In the genomic region with DNA sequence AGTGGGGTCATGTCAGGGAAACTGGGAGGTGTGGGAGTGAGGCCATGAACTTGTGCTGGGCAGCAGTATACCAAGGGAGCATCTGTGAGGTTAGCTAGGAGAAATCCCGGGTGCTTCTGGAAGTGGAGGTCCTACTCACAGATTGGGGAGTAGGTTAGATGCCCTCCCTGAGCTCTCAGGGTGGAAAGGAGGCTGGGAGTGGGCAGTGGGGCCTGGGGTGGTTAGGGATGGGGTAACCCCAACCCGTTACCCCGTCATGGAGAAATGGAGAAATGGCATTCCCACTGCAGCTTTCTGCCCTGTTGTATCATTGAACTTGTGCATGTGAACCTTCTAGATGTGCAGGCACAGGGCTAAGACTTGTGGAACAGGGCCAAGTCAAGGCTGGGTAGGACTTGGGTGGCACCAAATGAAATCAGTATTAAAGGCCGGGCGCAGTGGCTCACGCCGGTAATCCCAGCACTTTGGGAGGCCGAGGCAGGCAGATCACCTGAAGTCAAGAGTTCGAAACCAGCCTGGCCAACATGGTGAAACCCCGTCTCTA, we compare ENCODE assay signal across 18 cellular contexts. TPM values are rescaled to one million over a fixed set of nuclear protein-coding genes. Genes with fewer than 3 reads are reported as not detected.
DNase-seq lines count a peak whose midpoint lies in the region; ATAC-seq and TF ChIP-seq lines count a peak whose summit lies in the region.
"Had no signal": no experiment of that assay in that cellular context is flagged by ENCODE, and none has a peak within 500 bp of the region (broad histone marks: within the 10 kb centered on the region; RNA-seq: fewer than 3 reads in every experiment).

No MANE protein-coding gene starts in this region.

- no peaks in the 10 kb centered on the region for H3K9me3 ChIP-seq in endodermal cell (ENCODE audit: control insufficient read depth, low read length)
- H3K9me3 ChIP-seq: BLaER1, Caco-2 had no signal

- no peak overlapping the region for H3K27ac Mint-ChIP-seq in endodermal cell
- H3K27ac Mint-ChIP-seq: B cell; CD8-positive, alpha-beta T cell had no signal

- peaks cover 9% of the 10 kb centered on the region for H3K27me3 Mint-ChIP-seq in endodermal cell (ENCODE audit: insufficient read depth)
- H3K27me3 Mint-ChIP-seq: B cell had no signal

- peak; percentile 26 for DNase-seq in activated CD8-positive, alpha-beta memory T cell treated with anti-CD3 and anti-CD28 coated beads for 24 hours
- no peak for DNase-seq in activated CD8-positive, alpha-beta memory T cell treated with anti-CD3 and anti-CD28 coated beads, Interleukin-2, amount 50 U/mL, for 4 hours
- DNase-seq in endodermal cell (peak; percentile 21), ureter (ENCODE audit: low spot score) (peak; percentile 10), occipital lobe (lab: John Stamatoyannopoulos, UW) (no peak)
- DNase-seq: Caco-2; CD4-positive, CD25-positive, alpha-beta regulatory T cell; CD8-positive, alpha-beta T cell; DMS153; DND-41; GM23248; H7; HCEC 1CT had no signal

- H3K9ac ChIP-seq in endodermal cell (ENCODE audit: extremely low read depth, low read length, poor library complexity, severe bottlenecking), result no peak overlapping the region
- H3K9ac ChIP-seq: BLaER1, GM23248 had no signal

- no peak for TF ChIP-seq CTCF in endodermal cell (conservative IDR thresholded peaks at IDR 0.05)

- H3K4me1 ChIP-seq in endodermal cell (ENCODE audit: control insufficient read depth, insufficient read depth, low read length), result no peaks in the 10 kb centered on the region
- H3K4me1 ChIP-seq: BLaER1, Caco-2 had no signal

- no peak overlapping the region for H3K27ac ChIP-seq in endodermal cell (ENCODE audit: low read depth, low read length)
- H3K27ac ChIP-seq: 22Rv1, BLaER1, C4-2B, GM23248 had no signal

- WGBS in endodermal cell (ENCODE audit: insufficient coverage in 1 of 2, insufficient read length in 1 of 2), 2 experiments, result 85 to 94% methylated on average over 8 to 10 of the region's 10 CpGs

- H3K9me3 Mint-ChIP-seq in endodermal cell, result no peaks in the 10 kb centered on the region
- H3K9me3 Mint-ChIP-seq: CD8-positive, alpha-beta T cell had no signal

- no peaks in the 10 kb centered on the region for H3K4me1 Mint-ChIP-seq in endodermal cell
- H3K4me1 Mint-ChIP-seq: B cell; CD4-positive, CD25-positive, alpha-beta regulatory T cell had no signal

- no peaks in the 10 kb centered on the region for H3K36me3 Mint-ChIP-seq in endodermal cell (ENCODE audit: low read depth)
- H3K36me3 Mint-ChIP-seq: CD4-positive, CD25-positive, alpha-beta regulatory T cell; CD8-positive, alpha-beta T cell had no signal

- no peak overlapping the region for H3K4me3 Mint-ChIP-seq in endodermal cell
- H3K4me3 Mint-ChIP-seq: B cell; CD4-positive, CD25-positive, alpha-beta regulatory T cell; CD8-positive, alpha-beta T cell had no signal

- no peak overlapping the region for H3K4me3 ChIP-seq in endodermal cell (ENCODE audit: low read length)
- H3K4me3 ChIP-seq: BLaER1, GM23248 had no signal

- H3K36me3 ChIP-seq in endodermal cell (ENCODE audit: control insufficient read depth, insufficient read depth, low read length), result no peaks in the 10 kb centered on the region
- H3K36me3 ChIP-seq: BLaER1 had no signal

- H3K27me3 ChIP-seq in endodermal cell (ENCODE audit: control insufficient read depth, insufficient read depth, low read length, poor library complexity, severe bottlenecking), result no peaks in the 10 kb centered on the region
- H3K27me3 ChIP-seq: BLaER1 had no signal

- no peak for ATAC-seq in GM19324 (IDR thresholded peaks at IDR 0.05; ENCODE audit: low FRiP score, unreplicated experiment)
- ATAC-seq: CD8-positive, alpha-beta T cell had no signal

RNA-seq across cellular contexts. Expression of a gene that starts 27.2 kb away (rescaled TPM):
- total RNA-seq in endodermal cell (10 to 100 TPM in 1 of 2 donors, 1 to 10 TPM in 1; 9.9 to 13.1 TPM), ureter (13.3 TPM), occipital lobe (46.2 TPM)
- 5.6 TPM for polyA plus RNA-seq in endodermal cell (2013, experiment 1 of 2)
- polyA plus RNA-seq in endodermal cell (2013, experiment 2 of 2), result 6.0 TPM

RNA-seq across cellular contexts. Expression of a gene that starts 27.6 kb away (rescaled TPM):
- 10 to 100 TPM; 12.4 to 20.4 TPM for total RNA-seq in endodermal cell
- polyA plus RNA-seq in endodermal cell (2013, experiment 1 of 2), result 11.3 TPM
- polyA plus RNA-seq in endodermal cell (2013, experiment 2 of 2), result 11.5 TPM
- 10.9 TPM for total RNA-seq in ureter
- 15.9 TPM for total RNA-seq in occipital lobe

Comparison
In these comparisons a context has a peak if more than half of its experiments do, and no peak if none do; other contexts are left out.
1. DNase-seq: peak in activated CD8-positive, alpha-beta memory T cell treated with anti-CD3 and anti-CD28 coated beads for 24 hours (single experiment), endodermal cell (single experiment) and ureter (single experiment); none in activated CD8-positive, alpha-beta memory T cell treated with anti-CD3 and anti-CD28 coated beads, Interleukin-2, amount 50 U/mL, for 4 hours (single experiment) and occipital lobe (single experiment).